28 cellular contexts compared by ENCODE assay signal in genomic region chr15:64315136-64315661, GRCh38. TPM values are rescaled to one million over a fixed set of nuclear protein-coding genes. Genes with fewer than 3 reads are reported as not detected.
DNase-seq lines count a peak whose midpoint lies in the region; ATAC-seq and TF ChIP-seq lines count a peak whose summit lies in the region.
"Had no signal": no experiment of that assay in that cellular context is flagged by ENCODE, and none has a peak within 500 bp of the region (broad histone marks: within the 10 kb centered on the region; RNA-seq: fewer than 3 reads in every experiment).

No MANE protein-coding gene starts in this region.

- no peak overlapping the region for H3K4me3 Mint-ChIP-seq in GM23338
- H3K4me3 Mint-ChIP-seq: immature natural killer cell had no signal

- H3K27me3 ChIP-seq in GM23338 (ENCODE audit: insufficient read depth) (no peaks in the 10 kb centered on the region), esophagus (ENCODE audit: control insufficient read depth in 1 of 2, insufficient read depth in 2 of 2, low read length in 2 of 2) (no peaks in the 10 kb centered on the region), upper lobe of left lung (no peaks in the 10 kb centered on the region)
- H3K27me3 ChIP-seq: adrenal gland, foreskin keratinocyte had no signal

- no peaks in the 10 kb centered on the region for H3K36me3 Mint-ChIP-seq in GM23338 (ENCODE audit: low read depth)
- H3K36me3 Mint-ChIP-seq: immature natural killer cell had no signal

- no peaks in the 10 kb centered on the region for H3K9me2 ChIP-seq in GM23338 (ENCODE audit: insufficient read depth)

- H3K27ac ChIP-seq in GM23338 (ENCODE audit: low read depth) (no peak overlapping the region), esophagus (ENCODE audit: low read depth in 2 of 2, low read length in 1 of 2) (peak overlapping the region; percentile 71 to 78), upper lobe of left lung (no peak overlapping the region)
- H3K27ac ChIP-seq: adrenal gland, C4-2B, foreskin keratinocyte, GM23248 had no signal

- H2AFZ ChIP-seq in GM23338 = no peak overlapping the region
- H2AFZ ChIP-seq: GM23248 had no signal

- H4K20me1 ChIP-seq in GM23338 (replicated peaks; ENCODE audit: insufficient read depth) = no peaks in the 10 kb centered on the region; the same call in none of the 2 replicates

- peaks cover 3% of the 10 kb centered on the region; the same call in 1 of the 3 replicates for H3K4me1 Mint-ChIP-seq in GM23338

- no peak overlapping the region for H3K4me3 ChIP-seq in GM23338
- no peak overlapping the region for H3K4me3 ChIP-seq in esophagus (ENCODE audit: low read depth in 1 of 2, low read length in 2 of 2)
- no peak overlapping the region for H3K4me3 ChIP-seq in upper lobe of left lung
- H3K4me3 ChIP-seq: adrenal gland, GM23248 had no signal

- TF ChIP-seq CTCF in GM23338 (conservative IDR thresholded peaks at IDR 0.05; ENCODE audit: low read depth in 2 of 2) = no peak
- TF ChIP-seq CTCF in upper lobe of left lung (IDR thresholded peaks at IDR 0.05) = no peak

- WGBS in esophagus, 2 donors = 54 to 62% methylated on average over 5 of the region's 5 CpGs
- 80 to 83% methylated on average over 5 of the region's 5 CpGs for WGBS in upper lobe of left lung, 2 donors

- H3K27me3 Mint-ChIP-seq in GM23338 (ENCODE audit: insufficient read depth, low read depth, poor library complexity) = no peaks in the 10 kb centered on the region

- H3K4me2 ChIP-seq in GM23338 = no peak overlapping the region

- no peaks in the 10 kb centered on the region for H3K9me3 Mint-ChIP-seq in GM23338
- H3K9me3 Mint-ChIP-seq: immature natural killer cell had no signal

- H3F3A ChIP-seq in GM23338 (replicated peaks; ENCODE audit: low read depth) = no peaks in the 10 kb centered on the region

- no peak for TF ChIP-seq POLR2A in upper lobe of left lung (IDR thresholded peaks at IDR 0.05)

- H3K9me3 ChIP-seq in esophagus (ENCODE audit: control insufficient read depth in 2 of 2, insufficient read depth in 1 of 2, low read depth in 1 of 2, low read length in 1 of 2) (no peaks in the 10 kb centered on the region), upper lobe of left lung (no peaks in the 10 kb centered on the region)
- H3K9me3 ChIP-seq: adrenal gland had no signal

- H3K36me3 ChIP-seq in GM23338 (ENCODE audit: insufficient read depth) = no peaks in the 10 kb centered on the region
- no peaks in the 10 kb centered on the region for H3K36me3 ChIP-seq in esophagus (ENCODE audit: control insufficient read depth in 2 of 2, insufficient read depth in 2 of 2, low read length in 1 of 2)
- H3K36me3 ChIP-seq in upper lobe of left lung = no peaks in the 10 kb centered on the region
- H3K36me3 ChIP-seq: adrenal gland had no signal

- no peak for ATAC-seq in GM23338
- no peak for ATAC-seq in HG03354 (IDR thresholded peaks at IDR 0.05; ENCODE audit: poor library complexity, severe bottlenecking, unreplicated experiment)
- ATAC-seq in upper lobe of left lung (ENCODE audit: low FRiP score in 2 of 2) = no peak
- ATAC-seq: foreskin keratinocyte; left ventricle myocardium superior; Right ventricle myocardium inferior; stimulated activated naive CD8-positive, alpha-beta T cell treated with anti-CD3 and anti-CD28 coated beads, Interleukin-15, Interleukin-2, amounts not matched to agents 100 U/mL and 50 U/mL, for 24 hours had no signal

- no peaks in the 10 kb centered on the region for H3K4me1 ChIP-seq in GM23338 (ENCODE audit: insufficient read depth)
- no peaks in the 10 kb centered on the region for H3K4me1 ChIP-seq in esophagus (ENCODE audit: control insufficient read depth in 2 of 2, insufficient read depth in 2 of 2, low read length in 1 of 2)
- no peaks in the 10 kb centered on the region for H3K4me1 ChIP-seq in upper lobe of left lung
- H3K4me1 ChIP-seq: foreskin keratinocyte had no signal

- peak overlapping the region; percentile 3; the same call in 1 of the 2 replicates for H3K27ac Mint-ChIP-seq in GM23338

- DNase-seq in GM23338 (ENCODE audit: low spot score) (peak; percentile 11), NCI-H2227 treated with DMSO at 0.1 percent for 48 hours (lab: John Stamatoyannopoulos, UW) (peak; percentile 70), retina (peak; percentile 6), upper lobe of left lung (no peak), NCI-H524 (lab: John Stamatoyannopoulos, UW) (no peak), anterior cingulate cortex (lab: John Stamatoyannopoulos, UW) (no peak)
- DNase-seq: activated CD4-positive, alpha-beta T cell treated with anti-CD3 and anti-CD28 coated beads, Interleukin-2, amount 50 U/mL, for 48 hours; activated CD4-positive, CD25-positive, alpha-beta regulatory T cell; adrenal gland; dermis blood vessel endothelial cell; EL; foreskin keratinocyte; GM23248; immature natural killer cell; KG1; left ventricle myocardium superior; NCI-H1436 treated with DMSO at 0.1 percent for 48 hours; NCI-H2171 treated with DMSO at 0.1 percent for 48 hours; NCI-H774; OCI-M1; stimulated activated CD4-positive, alpha-beta T cell treated with anti-CD3 and anti-CD28 coated beads, Interleukin-4, amount 100 ng/mL, for 24 hours; stimulated activated naive CD8-positive, alpha-beta T cell treated with anti-CD3 and anti-CD28 coated beads, Interleukin-15, Interleukin-2, amounts not matched to agents 100 U/mL and 50 U/mL, for 24 hours; T1000; trophoblast cell had no signal

- TF ChIP-seq EP300 in upper lobe of left lung (IDR thresholded peaks at IDR 0.05) = no peak

- H3K79me2 ChIP-seq in GM23338 (replicated peaks; ENCODE audit: insufficient read depth) = peaks cover 24% of the 10 kb centered on the region

TF ChIP-seq in GM23338, 12 proteins besides CTCF, POLR2A, EP300 and RAD21 (continues in another document):
- no peak for TF ChIP-seq EZH2phosphoT487 (IDR thresholded peaks at IDR 0.05; ENCODE audit: unreplicated experiment)
- no peak for TF ChIP-seq ZNF462 (CRISPR knock-in tag; IDR thresholded peaks at IDR 0.05)
- TF ChIP-seq JUNB (IDR thresholded peaks at IDR 0.05; ENCODE audit: unreplicated experiment) = no peak

RNA-seq across cellular contexts. Expression of gene CSNK1G1, which starts 40.8 kb away (rescaled TPM):
- total RNA-seq in GM23338 (2014; rRNA removed; shearing (Covaris generic)) = 13.4 and 14.1 TPM in 2 replicates
- polyA plus RNA-seq in GM23338 (2016; fragmentation: Nextera tagmentation; extraction: Ambion mirVana) (7.3 and 9.3 TPM in 2 replicates), esophagus (1 to 10 TPM; 3.8 to 4.6 TPM)
- 10 to 100 TPM; 14.8 to 49.6 (median 19.6) TPM for total RNA-seq in upper lobe of left lung

Comparison
In these comparisons a context has a peak if more than half of its experiments do, and no peak if none do; other contexts are left out.
1. DNase-seq: peak in GM23338 (single experiment), NCI-H2227 treated with DMSO at 0.1 percent for 48 hours (single experiment) and retina (single experiment); none in upper lobe of left lung (0 of 2), NCI-H524 (0 of 2) and anterior cingulate cortex (0 of 58).
2. H3K27ac ChIP-seq: peak in esophagus (2 of 2); none in GM23338 (single experiment) and upper lobe of left lung (0 of 4).